In genomic region chr2:58954880-58955385, GRCh38 we compare ENCODE assay signal across 27 cellular contexts.
DNase-seq lines count a peak whose midpoint lies in the region; ATAC-seq and TF ChIP-seq lines count a peak whose summit lies in the region.
"Had no signal": no experiment of that assay in that cellular context is flagged by ENCODE, and none has a peak within 500 bp of the region (broad histone marks: within the 10 kb centered on the region; RNA-seq: fewer than 3 reads in every experiment).

No MANE protein-coding gene starts in this region.

- no peaks in the 10 kb centered on the region for H3K9me3 Mint-ChIP-seq in GM23338
- H3K9me3 Mint-ChIP-seq: T-cell had no signal

- no peak overlapping the region for H3K14ac ChIP-seq in neuronal stem cell (ENCODE audit: low read length)

- DNase-seq in GM23338 (ENCODE audit: low spot score) (no peak), SW480 (ENCODE audit: low spot score) (peak; percentile 25), hepatocyte (ENCODE audit: low spot score) (no peak), neuronal stem cell (ENCODE audit: low spot score) (no peak)
- DNase-seq in NK-92 treated with Interleukin-12 subunit alpha and Interleukin-12 subunit beta, amount 100 ng/mL, for 24 hours (lab: John Stamatoyannopoulos, UW): no peak
- no peak for DNase-seq in activated CD4-positive, CD25-positive, alpha-beta regulatory T cell (lab: John Stamatoyannopoulos, UW)
- DNase-seq: AML-193; Caco-2; CD4-positive, alpha-beta memory T cell; GDM1; KG1; MG63; NCI-H1105 treated with DMSO at 0.1 percent for 48 hours; NCI-H146; NCI-H1930; NCI-H2107; NCI-H524; NCI-H774; PC-3; SJCRH30; T-cell had no signal

- no peak overlapping the region for H2BK12ac ChIP-seq in neuronal stem cell (ENCODE audit: low read length)

- no peak overlapping the region for H3K23ac ChIP-seq in neuronal stem cell (ENCODE audit: low read depth, low read length, poor library complexity)

- no peak overlapping the region for H4K91ac ChIP-seq in neuronal stem cell (ENCODE audit: low read depth, low read length, poor library complexity)

- no peaks in the 10 kb centered on the region for H3K36me3 Mint-ChIP-seq in GM23338 (ENCODE audit: low read depth)
- H3K36me3 Mint-ChIP-seq: CD4-positive, alpha-beta memory T cell; T-cell had no signal

- H4K8ac ChIP-seq in neuronal stem cell (ENCODE audit: low read depth, low read length): no peak overlapping the region

- H2BK15ac ChIP-seq in neuronal stem cell (ENCODE audit: low read length): no peak overlapping the region

- no peak overlapping the region; the same call in 1 of the 2 replicates for H3K27ac Mint-ChIP-seq in GM23338
- H3K27ac Mint-ChIP-seq: CD4-positive, alpha-beta memory T cell; T-cell had no signal

- H3K79me1 ChIP-seq in neuronal stem cell (ENCODE audit: low read depth, low read length): no peaks in the 10 kb centered on the region

- no peak overlapping the region for H3K4me3 Mint-ChIP-seq in GM23338
- H3K4me3 Mint-ChIP-seq: CD4-positive, alpha-beta memory T cell; T-cell had no signal

- H2AFZ ChIP-seq in GM23338: 0 out of 2 replicates have a peak overlapping the region, but pooled peaks have one; percentile 38
- H2AFZ ChIP-seq in hepatocyte: peak overlapping the region; percentile 57
- peak overlapping the region; percentile 27 for H2AFZ ChIP-seq in neuronal stem cell (ENCODE audit: low read length)

- H3K4me2 ChIP-seq in GM23338: peak overlapping the region; percentile 35
- H3K4me2 ChIP-seq in hepatocyte: peak overlapping the region; percentile 49
- H3K4me2 ChIP-seq in neuronal stem cell (ENCODE audit: insufficient read depth, low read length, poor library complexity, severe bottlenecking): no peak overlapping the region
- H3K4me2 ChIP-seq: BLaER1 treated with 17β-estradiol and CSF1 and Interleukin-3, amounts not matched to agents 10 nM and 100 nM had no signal

- H3K36me3 ChIP-seq in GM23338 (ENCODE audit: insufficient read depth): no peaks in the 10 kb centered on the region
- no peaks in the 10 kb centered on the region for H3K36me3 ChIP-seq in hepatocyte (replicated peaks; ENCODE audit: insufficient read depth, low read depth)
- H3K36me3 ChIP-seq in neuronal stem cell (replicated peaks in 1 of 2; ENCODE audit: control insufficient read depth in 2 of 2, insufficient read depth in 2 of 2, low read length in 2 of 2): no peaks in the 10 kb centered on the region
- H3K36me3 ChIP-seq: BLaER1 treated with 17β-estradiol and CSF1 and Interleukin-3, amounts not matched to agents 10 nM and 100 nM; HAP-1; MG63; SJCRH30 had no signal

- H3K9me2 ChIP-seq in GM23338 (ENCODE audit: insufficient read depth): no peaks in the 10 kb centered on the region
- no peaks in the 10 kb centered on the region for H3K9me2 ChIP-seq in hepatocyte (replicated peaks; ENCODE audit: insufficient read depth)

- no peaks in the 10 kb centered on the region for H3F3A ChIP-seq in GM23338 (replicated peaks; ENCODE audit: low read depth)

- H3K4ac ChIP-seq in neuronal stem cell (ENCODE audit: low read length): no peak overlapping the region

- no peaks in the 10 kb centered on the region for H3K9me3 ChIP-seq in hepatocyte (ENCODE audit: low read depth)
- H3K9me3 ChIP-seq in neuronal stem cell (replicated peaks in 1 of 2; ENCODE audit: control insufficient read depth in 2 of 2, insufficient read depth in 1 of 2, low read depth in 1 of 2, low read length in 2 of 2): no peaks in the 10 kb centered on the region
- H3K9me3 ChIP-seq: BLaER1 treated with 17β-estradiol and CSF1 and Interleukin-3, amounts not matched to agents 10 nM and 100 nM; Caco-2; HAP-1; MG63; SJCRH30 had no signal

- H2BK120ac ChIP-seq in neuronal stem cell (ENCODE audit: low read depth, low read length): no peak overlapping the region

- H3K79me2 ChIP-seq in GM23338 (replicated peaks; ENCODE audit: insufficient read depth) (no peaks in the 10 kb centered on the region), hepatocyte (no peaks in the 10 kb centered on the region)

- peaks cover 49% of the 10 kb centered on the region for H3K4me1 Mint-ChIP-seq in GM23338
- H3K4me1 Mint-ChIP-seq: CD4-positive, alpha-beta memory T cell; T-cell had no signal

- H3K27ac ChIP-seq in GM23338 (ENCODE audit: low read depth) (no peak overlapping the region), hepatocyte (no peak overlapping the region), neuronal stem cell (replicated peaks; ENCODE audit: low read length) (no peak overlapping the region)
- H3K27ac ChIP-seq: BLaER1 treated with 17β-estradiol and CSF1 and Interleukin-3, amounts not matched to agents 10 nM and 100 nM; SJCRH30 had no signal

- H3K18ac ChIP-seq in neuronal stem cell (ENCODE audit: low read length): no peak overlapping the region

- TF ChIP-seq CTCF in GM23338 (conservative IDR thresholded peaks at IDR 0.05; ENCODE audit: low read depth in 2 of 2) (no peak), hepatocyte (IDR thresholded peaks at IDR 0.05; ENCODE audit: poor library complexity) (no peak)

- H2AK5ac ChIP-seq in neuronal stem cell (ENCODE audit: low read depth, low read length): no peak overlapping the region

- H3K27me3 Mint-ChIP-seq in GM23338 (ENCODE audit: insufficient read depth, low read depth, poor library complexity): peaks cover 2% of the 10 kb centered on the region
- H3K27me3 Mint-ChIP-seq: CD4-positive, alpha-beta memory T cell; T-cell had no signal

- peaks cover 48% of the 10 kb centered on the region for H3K4me1 ChIP-seq in GM23338 (ENCODE audit: insufficient read depth)
- H3K4me1 ChIP-seq in hepatocyte (ENCODE audit: insufficient read depth): peaks cover 13% of the 10 kb centered on the region
- peaks cover 1 to 8% of the 10 kb centered on the region in 2 donors for H3K4me1 ChIP-seq in neuronal stem cell (ENCODE audit: control insufficient read depth in 2 of 2, insufficient read depth in 1 of 2, low read depth in 1 of 2, low read length in 2 of 2)
- H3K4me1 ChIP-seq: BLaER1 treated with 17β-estradiol and CSF1 and Interleukin-3, amounts not matched to agents 10 nM and 100 nM; Caco-2; HAP-1; SJCRH30 had no signal

- 35% methylated on average over 11 of the region's 11 CpGs for WGBS in hepatocyte (ENCODE audit: low lambda C conversion rate, missing lambda C conversion rate)
- WGBS in neuronal stem cell (ENCODE audit: extremely low coverage in 2 of 2, insufficient read length in 2 of 2, insufficient replicate concordance in 1 of 2), 2 donors: no CpG with 5 or more reads among the region's 11 CpGs

- H4K20me1 ChIP-seq in GM23338 (replicated peaks; ENCODE audit: insufficient read depth) (no peaks in the 10 kb centered on the region), hepatocyte (ENCODE audit: insufficient read depth, poor library complexity, severe bottlenecking) (no peaks in the 10 kb centered on the region)
- H4K20me1 ChIP-seq: BLaER1 treated with 17β-estradiol and CSF1 and Interleukin-3, amounts not matched to agents 10 nM and 100 nM had no signal

- no peak overlapping the region for H2BK5ac ChIP-seq in neuronal stem cell (ENCODE audit: low read length)

- no peaks in the 10 kb centered on the region for H3K27me3 ChIP-seq in GM23338 (ENCODE audit: insufficient read depth)
- H3K27me3 ChIP-seq in hepatocyte: no peaks in the 10 kb centered on the region
- peaks cover 0 to 8% (median 0%) of the 10 kb centered on the region in 3 experiments for H3K27me3 ChIP-seq in neuronal stem cell (ENCODE audit: control insufficient read depth in 3 of 3, insufficient read depth in 3 of 3, low read depth in 1 of 3, low read length in 3 of 3)
- H3K27me3 ChIP-seq: BLaER1 treated with 17β-estradiol and CSF1 and Interleukin-3, amounts not matched to agents 10 nM and 100 nM; MG63 had no signal

- H3K9ac ChIP-seq in neuronal stem cell (ENCODE audit: low read depth, low read length, poor library complexity): no peak overlapping the region
- H3K9ac ChIP-seq: BLaER1 treated with 17β-estradiol and CSF1 and Interleukin-3, amounts not matched to agents 10 nM and 100 nM had no signal

- H3K4me3 ChIP-seq in GM23338 (peak overlapping the region; percentile 37), hepatocyte (no peak overlapping the region), neuronal stem cell (ENCODE audit: low read length in 2 of 2) (no peak overlapping the region)
- H3K4me3 ChIP-seq: BLaER1 treated with 17β-estradiol and CSF1 and Interleukin-3, amounts not matched to agents 10 nM and 100 nM; GM12878; HAP-1; MG63; SJCRH30 had no signal

- peak; percentile 41 for ATAC-seq in GM23338
- ATAC-seq in GM19023 (IDR thresholded peaks at IDR 0.05; ENCODE audit: unreplicated experiment): no peak
- no peak for ATAC-seq in GM21717 (IDR thresholded peaks at IDR 0.05; ENCODE audit: unreplicated experiment)
- ATAC-seq: GM12878, PC-3, Right ventricle myocardium inferior, T-cell had no signal

TF ChIP-seq in GM23338, 12 proteins besides CTCF, POLR2A, EP300 and RAD21 (continues in another document):
- no peak for TF ChIP-seq REST (IDR thresholded peaks at IDR 0.05; ENCODE audit: unreplicated experiment)
- TF ChIP-seq ZNF331 (CRISPR knock-in tag; IDR thresholded peaks at IDR 0.05; ENCODE audit: low read depth): no peak
- TF ChIP-seq JUNB (IDR thresholded peaks at IDR 0.05; ENCODE audit: unreplicated experiment): no peak
